In the genomic region with DNA sequence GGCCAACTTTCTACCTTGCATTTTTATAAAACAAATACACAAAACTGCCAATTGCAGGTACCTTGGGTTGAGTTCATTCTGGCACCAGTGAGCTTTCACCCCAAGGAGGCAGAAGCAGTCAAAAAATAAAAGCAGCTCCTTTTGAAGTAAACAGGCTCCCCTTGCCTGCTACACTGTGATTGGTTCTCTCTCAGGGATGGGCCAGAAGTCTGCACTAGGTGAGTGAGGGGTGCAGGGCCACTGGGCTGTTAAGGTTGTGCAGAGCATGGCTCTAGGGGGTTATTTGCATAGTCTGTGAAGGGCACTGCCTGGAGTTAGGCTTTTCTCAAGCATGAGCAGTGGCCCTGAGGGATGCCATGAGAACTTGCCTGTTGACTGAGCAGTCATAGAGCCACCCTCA, we compare ENCODE assay signal across 1 cellular context.
TF ChIP-seq lines count a peak whose summit lies in the region.

No MANE protein-coding gene starts in this region.

TF ChIP-seq in WTC11, 78 proteins besides CTCF, POLR2A, EP300 and RAD21 (continued from another document):
- TF ChIP-seq, protein P1, sequence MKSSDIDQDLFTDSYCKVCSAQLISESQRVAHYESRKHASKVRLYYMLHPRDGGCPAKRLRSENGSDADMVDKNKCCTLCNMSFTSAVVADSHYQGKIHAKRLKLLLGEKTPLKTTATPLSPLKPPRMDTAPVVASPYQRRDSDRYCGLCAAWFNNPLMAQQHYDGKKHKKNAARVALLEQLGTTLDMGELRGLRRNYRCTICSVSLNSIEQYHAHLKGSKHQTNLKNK (CRISPR knock-in tag; IDR thresholded peaks at IDR 0.05), result no peak
- TF ChIP-seq, protein P2, sequence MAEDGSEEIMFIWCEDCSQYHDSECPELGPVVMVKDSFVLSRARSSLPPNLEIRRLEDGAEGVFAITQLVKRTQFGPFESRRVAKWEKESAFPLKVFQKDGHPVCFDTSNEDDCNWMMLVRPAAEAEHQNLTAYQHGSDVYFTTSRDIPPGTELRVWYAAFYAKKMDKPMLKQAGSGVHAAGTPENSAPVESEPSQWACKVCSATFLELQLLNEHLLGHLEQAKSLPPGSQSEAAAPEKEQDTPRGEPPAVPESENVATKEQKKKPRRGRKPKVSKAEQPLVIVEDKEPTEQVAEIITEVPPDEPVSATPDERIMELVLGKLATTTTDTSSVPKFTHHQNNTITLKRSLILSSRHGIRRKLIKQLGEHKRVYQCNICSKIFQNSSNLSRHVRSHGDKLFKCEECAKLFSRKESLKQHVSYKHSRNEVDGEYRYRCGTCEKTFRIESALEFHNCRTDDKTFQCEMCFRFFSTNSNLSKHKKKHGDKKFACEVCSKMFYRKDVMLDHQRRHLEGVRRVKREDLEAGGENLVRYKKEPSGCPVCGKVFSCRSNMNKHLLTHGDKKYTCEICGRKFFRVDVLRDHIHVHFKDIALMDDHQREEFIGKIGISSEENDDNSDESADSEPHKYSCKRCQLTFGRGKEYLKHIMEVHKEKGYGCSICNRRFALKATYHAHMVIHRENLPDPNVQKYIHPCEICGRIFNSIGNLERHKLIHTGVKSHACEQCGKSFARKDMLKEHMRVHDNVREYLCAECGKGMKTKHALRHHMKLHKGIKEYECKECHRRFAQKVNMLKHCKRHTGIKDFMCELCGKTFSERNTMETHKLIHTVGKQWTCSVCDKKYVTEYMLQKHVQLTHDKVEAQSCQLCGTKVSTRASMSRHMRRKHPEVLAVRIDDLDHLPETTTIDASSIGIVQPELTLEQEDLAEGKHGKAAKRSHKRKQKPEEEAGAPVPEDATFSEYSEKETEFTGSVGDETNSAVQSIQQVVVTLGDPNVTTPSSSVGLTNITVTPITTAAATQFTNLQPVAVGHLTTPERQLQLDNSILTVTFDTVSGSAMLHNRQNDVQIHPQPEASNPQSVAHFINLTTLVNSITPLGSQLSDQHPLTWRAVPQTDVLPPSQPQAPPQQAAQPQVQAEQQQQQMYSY (CRISPR knock-in tag; IDR thresholded peaks at IDR 0.05), result no peak
- TF ChIP-seq NR2C2 (CRISPR knock-in tag; IDR thresholded peaks at IDR 0.05) (no peak), ELF4 (CRISPR knock-in tag; IDR thresholded peaks at IDR 0.05; ENCODE audit: low read depth) (no peak), HMGA2 (CRISPR knock-in tag; IDR thresholded peaks at IDR 0.05) (no peak), SMAD3 (CRISPR knock-in tag; IDR thresholded peaks at IDR 0.05; ENCODE audit: borderline replicate concordance) (no peak)
